22 cellular contexts compared by ENCODE assay signal in genomic region chr1:56866656-56867055, GRCh38. TPM values are rescaled to one million over a fixed set of nuclear protein-coding genes. Genes with fewer than 3 reads are reported as not detected.
A peak's percentile ranks its signal among the peaks of the same experiment; 100 is the strongest.
DNase-seq lines count a peak whose midpoint lies in the region; ATAC-seq lines count a peak whose summit lies in the region.
"Had no signal": no experiment of that assay in that cellular context is flagged by ENCODE, and none has a peak within 500 bp of the region (broad histone marks: within the 10 kb centered on the region; RNA-seq: fewer than 3 reads in every experiment).

No MANE protein-coding gene starts in this region.

- peaks cover 0 to 8% (median 0%) of the 10 kb centered on the region in 11 donors for H3K9me3 Mint-ChIP-seq in naive thymus-derived CD4-positive, alpha-beta T cell

- no peaks in the 10 kb centered on the region for H3K9me3 ChIP-seq in naive thymus-derived CD4-positive, alpha-beta T cell (ENCODE audit: control insufficient read depth in 2 of 3, low read length in 3 of 3)
- H3K9me3 ChIP-seq: BLaER1, HAP-1, lower lobe of right lung, SJSA1 had no signal

- peaks cover 0 to 38% (median 20%) of the 10 kb centered on the region in 5 donors for H3K27me3 Mint-ChIP-seq in naive thymus-derived CD4-positive, alpha-beta T cell

- H3K36me3 ChIP-seq in naive thymus-derived CD4-positive, alpha-beta T cell (ENCODE audit: control insufficient read depth in 2 of 3, insufficient read depth in 3 of 3, low read length in 3 of 3), result no peaks in the 10 kb centered on the region
- H3K36me3 ChIP-seq: BLaER1, HAP-1, lower lobe of right lung, SJSA1 had no signal

- peaks cover 0 to 2% of the 10 kb centered on the region in 2 donors for H3K27me3 ChIP-seq in naive thymus-derived CD4-positive, alpha-beta T cell (ENCODE audit: control insufficient read depth in 2 of 2, insufficient read depth in 2 of 2, low read length in 2 of 2)
- H3K27me3 ChIP-seq: BLaER1, SJSA1 had no signal

- no peaks in the 10 kb centered on the region for H3K4me1 Mint-ChIP-seq in naive thymus-derived CD4-positive, alpha-beta T cell
- H3K4me1 Mint-ChIP-seq: naive B cell had no signal

- CTCF ChIA-PET in naive thymus-derived CD4-positive, alpha-beta T cell (lab: Charles Lee), result no interaction called here

- H3K27ac Mint-ChIP-seq in naive thymus-derived CD4-positive, alpha-beta T cell, result no peak overlapping the region
- H3K27ac Mint-ChIP-seq: naive B cell had no signal

- no peak overlapping the region for H3K4me3 ChIP-seq in naive thymus-derived CD4-positive, alpha-beta T cell (ENCODE audit: low read length)
- H3K4me3 ChIP-seq: BLaER1, HAP-1, lower lobe of right lung, SJSA1 had no signal

- no peak overlapping the region for H3K4me3 Mint-ChIP-seq in naive thymus-derived CD4-positive, alpha-beta T cell
- H3K4me3 Mint-ChIP-seq: naive B cell had no signal

- intact Hi-C loops in naive thymus-derived CD4-positive, alpha-beta T cell (cut with micrococcal nuclease), result no loop called here

- POLR2A ChIA-PET in naive thymus-derived CD4-positive, alpha-beta T cell (lab: Charles Lee), result no interaction called here

- H3K4me1 ChIP-seq in naive thymus-derived CD4-positive, alpha-beta T cell (ENCODE audit: control insufficient read depth in 2 of 2, insufficient read depth in 2 of 2, low read length in 2 of 2), result no peaks in the 10 kb centered on the region
- H3K4me1 ChIP-seq: BLaER1, HAP-1, lower lobe of right lung, parathyroid adenoma, SJSA1 had no signal

- no peaks in the 10 kb centered on the region for H3K36me3 Mint-ChIP-seq in naive thymus-derived CD4-positive, alpha-beta T cell
- H3K36me3 Mint-ChIP-seq: naive B cell had no signal

- DNase-seq in EH (ENCODE audit: low read depth), result peak; percentile 98
- peak; percentile 5 for DNase-seq in RPMI7951 (ENCODE audit: low read depth)
- DNase-seq in fibroblast of gingiva (ENCODE audit: low read depth), result peak; percentile 59
- peak; percentile 16 for DNase-seq in renal cortical epithelial cell (ENCODE audit: low read depth)
- DNase-seq in activated CD4-positive, alpha-beta T cell treated with anti-CD3 and anti-CD28 coated beads for 4 hours, result no peak
- DNase-seq in naive thymus-derived CD4-positive, alpha-beta T cell, result no peak
- DNase-seq: activated gamma-delta T cell, amygdala, DMS 273 treated with DMSO at 0.1 percent for 48 hours, lower lobe of right lung, naive B cell, NCI-H1694, NCI-H446 treated with DMSO at 0.1 percent for 48 hours, small intestine, T1000 had no signal

- ATAC-seq in HG03354 (IDR thresholded peaks at IDR 0.05; ENCODE audit: poor library complexity, severe bottlenecking, unreplicated experiment) (no peak), GM21619 (IDR thresholded peaks at IDR 0.05; ENCODE audit: unreplicated experiment) (no peak)
- no peak for ATAC-seq in naive thymus-derived CD4-positive, alpha-beta T cell
- ATAC-seq: lower lobe of right lung had no signal

- H3K27ac ChIP-seq in naive thymus-derived CD4-positive, alpha-beta T cell (ENCODE audit: low read depth, low read length), result no peak overlapping the region
- H3K27ac ChIP-seq: BLaER1, lower lobe of right lung, parathyroid adenoma, SJSA1 had no signal

RNA-seq across cellular contexts. Expression of gene C8A, which starts 12.1 kb away (rescaled TPM):
- total RNA-seq in RPMI7951 (2014; rRNA removed; shearing (Covaris generic)), result not detected in 2 replicates
- not detected in 2 replicates for total RNA-seq in renal cortical epithelial cell
- total RNA-seq in naive thymus-derived CD4-positive, alpha-beta T cell, result not detected
- not detected for polyA plus RNA-seq in naive thymus-derived CD4-positive, alpha-beta T cell
- total RNA-seq: lower lobe of right lung, SJSA1, temporal lobe had no signal

RNA-seq across cellular contexts. Expression of gene FYB2, which starts 47.5 kb away (rescaled TPM):
- total RNA-seq in RPMI7951 (2014; rRNA removed; shearing (Covaris generic)), result not detected in 2 replicates
- 0.05 TPM in 1 of 2 replicates, not detected in the other for total RNA-seq in renal cortical epithelial cell
- total RNA-seq in naive thymus-derived CD4-positive, alpha-beta T cell, result not detected
- not detected for polyA plus RNA-seq in naive thymus-derived CD4-positive, alpha-beta T cell

Comparison
In these comparisons a context has a peak if more than half of its experiments do, and no peak if none do; other contexts are left out.
1. DNase-seq: peak in EH (single experiment), RPMI7951 (single experiment), fibroblast of gingiva (single experiment) and renal cortical epithelial cell (single experiment); none in activated CD4-positive, alpha-beta T cell treated with anti-CD3 and anti-CD28 coated beads for 4 hours (0 of 2) and naive thymus-derived CD4-positive, alpha-beta T cell (0 of 9).